In the genomic region with DNA sequence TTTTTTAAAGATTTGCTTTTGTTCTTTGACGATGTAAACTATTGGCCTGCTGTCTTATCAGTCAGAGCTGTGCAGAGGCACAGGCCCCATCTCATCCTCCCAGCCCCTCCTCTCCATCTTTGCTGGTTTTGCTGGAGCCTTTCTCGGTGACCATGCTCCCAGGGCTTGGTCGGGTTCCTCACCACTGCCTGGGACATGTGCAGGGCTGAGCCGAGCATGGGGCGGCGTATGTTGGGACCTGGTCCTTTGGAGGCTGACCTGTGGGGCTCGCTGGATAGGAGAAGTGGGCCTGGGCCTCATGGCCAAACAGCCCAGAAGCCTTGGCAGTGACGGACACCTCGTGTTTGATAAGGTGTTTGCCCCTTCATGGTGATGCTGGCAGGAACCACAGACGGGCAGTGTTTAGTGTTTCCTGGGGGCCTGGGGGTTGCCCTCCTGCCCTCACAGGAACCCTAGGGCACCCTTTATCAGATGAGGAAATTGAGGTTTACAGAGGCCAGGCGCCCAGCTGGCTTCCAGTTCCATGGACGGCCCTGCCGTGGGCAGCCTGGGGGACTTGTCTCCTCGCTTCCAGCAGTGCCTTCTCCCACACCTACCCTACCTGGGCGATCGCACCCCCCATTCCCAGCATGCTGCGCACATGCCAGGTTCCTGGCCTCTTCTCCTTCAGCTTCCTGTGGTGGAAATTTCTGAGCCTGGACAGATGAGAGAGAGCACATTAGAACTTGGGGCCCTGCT, we compare ENCODE assay signal across 20 cellular contexts. TPM values are rescaled to one million over a fixed set of nuclear protein-coding genes. Genes with fewer than 3 reads are reported as not detected.
DNase-seq lines count a peak whose midpoint lies in the region; TF ChIP-seq lines count a peak whose summit lies in the region.
"Had no signal": no experiment of that assay in that cellular context is flagged by ENCODE, and none has a peak within 500 bp of the region (broad histone marks: within the 10 kb centered on the region; RNA-seq: fewer than 3 reads in every experiment).

No MANE protein-coding gene starts in this region.

- intact Hi-C loops in activated CD4-positive, alpha-beta memory T cell treated with anti-CD3 and anti-CD28 coated beads for 36 hours (cut with micrococcal nuclease): no loop called here
- intact Hi-C loops in spleen (cut with DNase I; ENCODE audit: low total_unique reads): no loop called here

- H3K9ac ChIP-seq in endodermal cell (ENCODE audit: extremely low read depth, low read length, poor library complexity, severe bottlenecking): no peak overlapping the region

- H3K27ac ChIP-seq in RWPE1: peak overlapping the region; percentile 20
- H3K27ac ChIP-seq in spleen: peak overlapping the region in 6 of 8 donors; percentile 11 to 76 (median 62)
- H3K27ac ChIP-seq in endodermal cell (ENCODE audit: low read depth, low read length): no peak overlapping the region
- no peak overlapping the region for H3K27ac ChIP-seq in substantia nigra (ENCODE audit: low read depth, low read length, poor library complexity, severe bottlenecking)
- H3K27ac ChIP-seq: C4-2B, HL-60 had no signal

- no peak overlapping the region for H3K4me3 Mint-ChIP-seq in activated CD4-positive, alpha-beta memory T cell treated with anti-CD3 and anti-CD28 coated beads for 36 hours
- H3K4me3 Mint-ChIP-seq in activated CD4-positive, alpha-beta memory T cell treated with anti-CD3 and anti-CD28 coated beads, Interleukin-2, amount 10 ng/mL, durations not matched to agents 7 days and 5 days: no peak overlapping the region
- H3K4me3 Mint-ChIP-seq in endothelial cell (ENCODE audit: unreplicated experiment): no peak overlapping the region
- no peak overlapping the region for H3K4me3 Mint-ChIP-seq in endodermal cell
- H3K4me3 Mint-ChIP-seq: B cell; CD8-positive, alpha-beta T cell had no signal

- no peaks in the 10 kb centered on the region for H3K9me3 Mint-ChIP-seq in activated CD4-positive, alpha-beta memory T cell treated with anti-CD3 and anti-CD28 coated beads for 36 hours
- no peaks in the 10 kb centered on the region for H3K9me3 Mint-ChIP-seq in activated CD4-positive, alpha-beta memory T cell treated with anti-CD3 and anti-CD28 coated beads, Interleukin-2, amount 10 ng/mL, durations not matched to agents 7 days and 5 days
- no peaks in the 10 kb centered on the region for H3K9me3 Mint-ChIP-seq in endothelial cell (ENCODE audit: unreplicated experiment)
- no peaks in the 10 kb centered on the region for H3K9me3 Mint-ChIP-seq in endodermal cell
- H3K9me3 Mint-ChIP-seq: CD8-positive, alpha-beta T cell had no signal

- DNase-seq in activated CD4-positive, alpha-beta memory T cell treated with anti-CD3 and anti-CD28 coated beads for 36 hours: no peak
- DNase-seq in activated CD4-positive, alpha-beta memory T cell treated with anti-CD3 and anti-CD28 coated beads, Interleukin-2, amount 10 ng/mL, durations not matched to agents 7 days and 5 days: no peak
- DNase-seq in RWPE1 (ENCODE audit: low spot score) (no peak), endothelial cell (ENCODE audit: low spot score) (no peak), spleen (no peak), endodermal cell (no peak), substantia nigra (lab: John Stamatoyannopoulos, UW) (no peak), AML-193 (lab: John Stamatoyannopoulos, UW) (no peak)
- DNase-seq: ACHN; CD8-positive, alpha-beta T cell; COR-L47; DMS153; DMS79 treated with DMSO at 0.1 percent for 48 hours; EL; GOT3 had no signal

- H3K36me3 ChIP-seq in spleen: peaks cover 0 to 98% (median 80%) of the 10 kb centered on the region in 6 donors
- peaks cover 54% of the 10 kb centered on the region for H3K36me3 ChIP-seq in endodermal cell (ENCODE audit: control insufficient read depth, insufficient read depth, low read length)

- WGBS in spleen, 5 donors: 74 to 88% (median 78%) methylated on average over 15 to 17 of the region's 17 CpGs
- 94 to 96% methylated on average over 8 to 17 of the region's 17 CpGs for WGBS in endodermal cell (ENCODE audit: insufficient coverage in 1 of 2, insufficient read length in 1 of 2), 2 experiments

- H3K27me3 ChIP-seq in spleen (replicated peaks in 1 of 7) (no peaks in the 10 kb centered on the region), endodermal cell (ENCODE audit: control insufficient read depth, insufficient read depth, low read length, poor library complexity, severe bottlenecking) (no peaks in the 10 kb centered on the region)

- POLR2A ChIA-PET in activated CD4-positive, alpha-beta memory T cell treated with anti-CD3 and anti-CD28 coated beads for 36 hours (lab: Charles Lee): interaction anchor here (1.0 kb wide), 1 partner anchor 9 kb away, joined by 3 read pairs; no protein-coding TSS in a partner anchor
- POLR2A ChIA-PET in activated CD4-positive, alpha-beta memory T cell treated with anti-CD3 and anti-CD28 coated beads, Interleukin-2, amount 10 ng/mL, durations not matched to agents 7 days and 5 days (lab: Charles Lee): interaction anchor here (1.1 kb wide), 1 partner anchor 25 kb away, joined by 3 read pairs; no protein-coding TSS in a partner anchor
- POLR2A ChIA-PET in RWPE1 (lab: Yijun Ruan, JAX; ENCODE audit: low non-redundant PET): no interaction called here

- H3K9me3 ChIP-seq in spleen (no peaks in the 10 kb centered on the region), endodermal cell (ENCODE audit: control insufficient read depth, low read length) (no peaks in the 10 kb centered on the region)
- H3K9me3 ChIP-seq: HAP-1 had no signal

- H3K4me1 Mint-ChIP-seq in activated CD4-positive, alpha-beta memory T cell treated with anti-CD3 and anti-CD28 coated beads for 36 hours (ENCODE audit: low read depth): peaks cover 14% of the 10 kb centered on the region
- H3K4me1 Mint-ChIP-seq in activated CD4-positive, alpha-beta memory T cell treated with anti-CD3 and anti-CD28 coated beads, Interleukin-2, amount 10 ng/mL, durations not matched to agents 7 days and 5 days: peaks cover 12% of the 10 kb centered on the region
- no peaks in the 10 kb centered on the region for H3K4me1 Mint-ChIP-seq in endothelial cell (ENCODE audit: unreplicated experiment)
- no peaks in the 10 kb centered on the region for H3K4me1 Mint-ChIP-seq in endodermal cell
- H3K4me1 Mint-ChIP-seq: B cell had no signal

- no peak for TF ChIP-seq POLR2A in spleen (IDR thresholded peaks at IDR 0.05)

- no peaks in the 10 kb centered on the region for H3K27me3 Mint-ChIP-seq in activated CD4-positive, alpha-beta memory T cell treated with anti-CD3 and anti-CD28 coated beads for 36 hours
- H3K27me3 Mint-ChIP-seq in activated CD4-positive, alpha-beta memory T cell treated with anti-CD3 and anti-CD28 coated beads, Interleukin-2, amount 10 ng/mL, durations not matched to agents 7 days and 5 days: no peaks in the 10 kb centered on the region
- peaks cover 5% of the 10 kb centered on the region for H3K27me3 Mint-ChIP-seq in endothelial cell (ENCODE audit: unreplicated experiment)
- no peaks in the 10 kb centered on the region for H3K27me3 Mint-ChIP-seq in endodermal cell (ENCODE audit: insufficient read depth)
- H3K27me3 Mint-ChIP-seq: B cell had no signal

- peaks cover 39% of the 10 kb centered on the region for H3K36me3 Mint-ChIP-seq in activated CD4-positive, alpha-beta memory T cell treated with anti-CD3 and anti-CD28 coated beads for 36 hours
- H3K36me3 Mint-ChIP-seq in activated CD4-positive, alpha-beta memory T cell treated with anti-CD3 and anti-CD28 coated beads, Interleukin-2, amount 10 ng/mL, durations not matched to agents 7 days and 5 days (ENCODE audit: low read depth): peaks cover 56% of the 10 kb centered on the region
- H3K36me3 Mint-ChIP-seq in endothelial cell (ENCODE audit: low read depth, unreplicated experiment): peaks cover 10% of the 10 kb centered on the region
- peaks cover 56% of the 10 kb centered on the region for H3K36me3 Mint-ChIP-seq in endodermal cell (ENCODE audit: low read depth)

- peak overlapping the region in 1 of 8 donors; percentile 11 for H3K4me3 ChIP-seq in spleen
- H3K4me3 ChIP-seq in endodermal cell (ENCODE audit: low read length): no peak overlapping the region
- H3K4me3 ChIP-seq: HAP-1 had no signal

- H3K4me1 ChIP-seq in spleen (peaks cover 0 to 45% (median 5%) of the 10 kb centered on the region in 6 donors), endodermal cell (ENCODE audit: control insufficient read depth, insufficient read depth, low read length) (no peaks in the 10 kb centered on the region)
- H3K4me1 ChIP-seq: HAP-1 had no signal

- peak overlapping the region; percentile 47 for H3K27ac Mint-ChIP-seq in activated CD4-positive, alpha-beta memory T cell treated with anti-CD3 and anti-CD28 coated beads for 36 hours
- H3K27ac Mint-ChIP-seq in activated CD4-positive, alpha-beta memory T cell treated with anti-CD3 and anti-CD28 coated beads, Interleukin-2, amount 10 ng/mL, durations not matched to agents 7 days and 5 days: no peak overlapping the region
- H3K27ac Mint-ChIP-seq in endothelial cell (ENCODE audit: unreplicated experiment): peak overlapping the region; percentile 18
- H3K27ac Mint-ChIP-seq in endodermal cell: no peak overlapping the region
- H3K27ac Mint-ChIP-seq: B cell; CD8-positive, alpha-beta T cell had no signal

- CTCF ChIA-PET in activated CD4-positive, alpha-beta memory T cell treated with anti-CD3 and anti-CD28 coated beads for 36 hours (lab: Charles Lee): no interaction called here
- CTCF ChIA-PET in activated CD4-positive, alpha-beta memory T cell treated with anti-CD3 and anti-CD28 coated beads, Interleukin-2, amount 10 ng/mL, durations not matched to agents 7 days and 5 days (lab: Charles Lee): no interaction called here
- CTCF ChIA-PET in RWPE1 (lab: Yijun Ruan, JAX): interaction anchor here (0.6 kb wide), 2 partner anchors 10 to 132 kb away, joined by 3 read pairs; a partner anchor contains a TSS

- TF ChIP-seq CTCF in RWPE1 (conservative IDR thresholded peaks at IDR 0.05; ENCODE audit: low read depth) (no peak), endothelial cell (IDR thresholded peaks at IDR 0.05; ENCODE audit: unreplicated experiment) (no peak), spleen (IDR thresholded peaks at IDR 0.05 in 8 of 11, conservative IDR thresholded peaks at IDR 0.05 in 3 of 11) (no peak), endodermal cell (conservative IDR thresholded peaks at IDR 0.05) (no peak)

RNA-seq across cellular contexts. Expression of a gene that starts 27.6 kb away (rescaled TPM):
- 10 to 100 TPM; 40.0 to 41.4 TPM for total RNA-seq in activated CD4-positive, alpha-beta memory T cell treated with anti-CD3 and anti-CD28 coated beads for 36 hours
- total RNA-seq in activated CD4-positive, alpha-beta memory T cell treated with anti-CD3 and anti-CD28 coated beads, Interleukin-2, amount 10 ng/mL, durations not matched to agents 7 days and 5 days: 10 to 100 TPM; 43.6 to 45.7 TPM
- total RNA-seq in endothelial cell (ENCODE audit: unreplicated experiment) (21.7 TPM), spleen (10 to 100 TPM; 14.9 to 49.7 (median 29.6) TPM), endodermal cell (10 to 100 TPM; 45.9 to 55.1 TPM)
- polyA plus RNA-seq in spleen: 10 to 100 TPM; 13.6 to 23.1 (median 19.6) TPM
- polyA plus RNA-seq in endodermal cell (2013, experiment 1 of 2): 20.1 TPM
- 20.4 TPM for polyA plus RNA-seq in endodermal cell (2013, experiment 2 of 2)

RNA-seq across cellular contexts. Expression of a gene that starts 30.7 kb away (rescaled TPM):
- 10 to 100 TPM; 66.8 to 69.4 TPM for total RNA-seq in activated CD4-positive, alpha-beta memory T cell treated with anti-CD3 and anti-CD28 coated beads for 36 hours
- total RNA-seq in activated CD4-positive, alpha-beta memory T cell treated with anti-CD3 and anti-CD28 coated beads, Interleukin-2, amount 10 ng/mL, durations not matched to agents 7 days and 5 days: 100 to 1,000 TPM; 118 to 119 TPM
- total RNA-seq in endothelial cell (ENCODE audit: unreplicated experiment) (100.0 TPM), spleen (100 to 1,000 TPM in 6 of 7 donors, 10 to 100 TPM in 1; 97.6 to 170 (median 105) TPM), endodermal cell (10 to 100 TPM; 64.2 to 76.5 TPM)
- polyA plus RNA-seq in spleen: 100 to 1,000 TPM in 2 of 3 donors, 10 to 100 TPM in 1; 90.8 to 154 (median 123) TPM
- polyA plus RNA-seq in endodermal cell (2013, experiment 1 of 2): 50.4 TPM
- 46.9 TPM for polyA plus RNA-seq in endodermal cell (2013, experiment 2 of 2)

RNA-seq across cellular contexts. Expression of a gene that starts 31.2 kb away (rescaled TPM):
- total RNA-seq in activated CD4-positive, alpha-beta memory T cell treated with anti-CD3 and anti-CD28 coated beads for 36 hours: under 1 TPM; 0.90 to 0.94 TPM
- total RNA-seq in activated CD4-positive, alpha-beta memory T cell treated with anti-CD3 and anti-CD28 coated beads, Interleukin-2, amount 10 ng/mL, durations not matched to agents 7 days and 5 days: 1 to 10 TPM; 1.5 to 3.2 TPM
- total RNA-seq in endothelial cell (ENCODE audit: unreplicated experiment) (1.1 TPM), spleen (1 to 10 TPM in 6 of 7 donors, not detected in 1; 2.3 to 7.4 (median 3.8) TPM), endodermal cell (1 to 10 TPM; 1.2 to 1.6 TPM)
- 1 to 10 TPM; 3.2 to 4.3 (median 3.7) TPM for polyA plus RNA-seq in spleen
- polyA plus RNA-seq in endodermal cell (2013, experiment 1 of 2): not detected
- polyA plus RNA-seq in endodermal cell (2013, experiment 2 of 2): not detected
- total RNA-seq: A172; CD8-positive, alpha-beta T cell had no signal

RNA-seq across cellular contexts. Expression of a gene that starts 38.2 kb away (rescaled TPM):
- total RNA-seq in activated CD4-positive, alpha-beta memory T cell treated with anti-CD3 and anti-CD28 coated beads for 36 hours: 1 to 10 TPM; 1.6 to 2.1 TPM
- total RNA-seq in activated CD4-positive, alpha-beta memory T cell treated with anti-CD3 and anti-CD28 coated beads, Interleukin-2, amount 10 ng/mL, durations not matched to agents 7 days and 5 days: 1 to 10 TPM; 2.5 to 2.9 TPM
- total RNA-seq in endothelial cell (ENCODE audit: unreplicated experiment): 1.5 TPM
- 10 to 100 TPM in 4 of 7 donors, 1 to 10 TPM in 3; 3.1 to 63.4 (median 12.5) TPM for total RNA-seq in spleen
- 1 to 10 TPM in 2 of 3 donors, under 1 TPM in 1; 0.83 to 6.7 (median 4.8) TPM for polyA plus RNA-seq in spleen
- 1 to 10 TPM; 2.1 to 4.4 TPM for total RNA-seq in endodermal cell
- 0.85 TPM for polyA plus RNA-seq in endodermal cell (2013, experiment 1 of 2)
- 0.41 TPM for polyA plus RNA-seq in endodermal cell (2013, experiment 2 of 2)

RNA-seq across cellular contexts. Expression of a gene that starts 47.8 kb away (rescaled TPM):
- total RNA-seq in activated CD4-positive, alpha-beta memory T cell treated with anti-CD3 and anti-CD28 coated beads for 36 hours: 100 to 1,000 TPM; 302 to 311 TPM
- total RNA-seq in activated CD4-positive, alpha-beta memory T cell treated with anti-CD3 and anti-CD28 coated beads, Interleukin-2, amount 10 ng/mL, durations not matched to agents 7 days and 5 days: 100 to 1,000 TPM; 301 to 316 TPM
- 286 TPM for total RNA-seq in endothelial cell (ENCODE audit: unreplicated experiment)
- total RNA-seq in spleen: 100 to 1,000 TPM; 184 to 241 (median 225) TPM
- 100 to 1,000 TPM; 347 to 462 (median 441) TPM for polyA plus RNA-seq in spleen
- total RNA-seq in endodermal cell: 100 to 1,000 TPM; 326 to 339 TPM
- 226 TPM for polyA plus RNA-seq in endodermal cell (2013, experiment 1 of 2)
- polyA plus RNA-seq in endodermal cell (2013, experiment 2 of 2): 225 TPM

Comparison
In these comparisons a context has a peak if more than half of its experiments do, and no peak if none do; other contexts are left out.
1. H3K27ac Mint-ChIP-seq: peak in activated CD4-positive, alpha-beta memory T cell treated with anti-CD3 and anti-CD28 coated beads for 36 hours (single experiment) and endothelial cell (single experiment); none in activated CD4-positive, alpha-beta memory T cell treated with anti-CD3 and anti-CD28 coated beads, Interleukin-2, amount 10 ng/mL, durations not matched to agents 7 days and 5 days (single experiment) and endodermal cell (single experiment).
2. H3K27ac ChIP-seq: peak in RWPE1 (single experiment) and spleen (6 of 8); none in endodermal cell (single experiment) and substantia nigra (single experiment).